In genomic region chr1:9265966-9266365, GRCh38 we compare ENCODE assay signal across 18 cellular contexts. TPM values are rescaled to one million over a fixed set of nuclear protein-coding genes. Genes with fewer than 3 reads are reported as not detected.
A peak's percentile ranks its signal among the peaks of the same experiment; 100 is the strongest.
DNase-seq lines count a peak whose midpoint lies in the region; ATAC-seq and TF ChIP-seq lines count a peak whose summit lies in the region.
"Had no signal": no experiment of that assay in that cellular context is flagged by ENCODE, and none has a peak within 500 bp of the region (broad histone marks: within the 10 kb centered on the region; RNA-seq: fewer than 3 reads in every experiment).

No MANE protein-coding gene starts in this region.

- H3K79me1 ChIP-seq in neuronal stem cell (ENCODE audit: low read depth, low read length): peaks cover 2% of the 10 kb centered on the region

- H3K23ac ChIP-seq in neuronal stem cell (ENCODE audit: low read depth, low read length, poor library complexity): no peak overlapping the region

- ATAC-seq in Panc1: no peak
- no peak for ATAC-seq in GM19324 (IDR thresholded peaks at IDR 0.05; ENCODE audit: low FRiP score, unreplicated experiment)

- H3K27me3 ChIP-seq in BLaER1 (no peaks in the 10 kb centered on the region), Panc1 (ENCODE audit: control insufficient read depth, insufficient read depth, low read length) (no peaks in the 10 kb centered on the region), esophagus muscularis mucosa (no peaks in the 10 kb centered on the region), neuronal stem cell (ENCODE audit: control insufficient read depth in 3 of 3, insufficient read depth in 3 of 3, low read depth in 1 of 3, low read length in 3 of 3) (no peaks in the 10 kb centered on the region), adrenal gland (no peaks in the 10 kb centered on the region)

- no peak overlapping the region for H2BK12ac ChIP-seq in neuronal stem cell (ENCODE audit: low read length)

- H2BK15ac ChIP-seq in neuronal stem cell (ENCODE audit: low read length): no peak overlapping the region

- H3K36me3 ChIP-seq in BLaER1 (peaks cover 49% of the 10 kb centered on the region), Panc1 (ENCODE audit: control insufficient read depth, insufficient read depth, low read length) (no peaks in the 10 kb centered on the region), esophagus muscularis mucosa (peaks cover 30 to 69% (median 61%) of the 10 kb centered on the region in 4 donors), neuronal stem cell (replicated peaks in 1 of 2; ENCODE audit: control insufficient read depth in 2 of 2, insufficient read depth in 2 of 2, low read length in 2 of 2) (peaks cover 6 to 22% of the 10 kb centered on the region in 2 donors), adrenal gland (replicated peaks in 1 of 2) (peaks cover 0 to 54% of the 10 kb centered on the region in 2 donors)

- H3K18ac ChIP-seq in neuronal stem cell (ENCODE audit: low read length): no peak overlapping the region

- no peak overlapping the region for H3K4ac ChIP-seq in neuronal stem cell (ENCODE audit: low read length)

- 0 out of 2 replicates have a peak, but pooled peaks cover 21% of the 10 kb centered on the region for H4K20me1 ChIP-seq in BLaER1

- WGBS in esophagus muscularis mucosa: 92% methylated on average over 9 of the region's 12 CpGs
- WGBS in neuronal stem cell (ENCODE audit: extremely low coverage in 2 of 2, insufficient read length in 2 of 2, insufficient replicate concordance in 1 of 2), 2 donors: no CpG with 5 or more reads among the region's 12 CpGs
- WGBS in adrenal gland, 4 donors: 77 to 85% (median 81%) methylated on average over 10 to 12 of the region's 12 CpGs

- no peak overlapping the region for H4K91ac ChIP-seq in neuronal stem cell (ENCODE audit: low read depth, low read length, poor library complexity)

- H3K4me1 ChIP-seq in BLaER1 (peaks cover 54% of the 10 kb centered on the region), Panc1 (ENCODE audit: control insufficient read depth, insufficient read depth, low read length) (peaks cover 35% of the 10 kb centered on the region), esophagus muscularis mucosa (peaks cover 23 to 32% (median 30%) of the 10 kb centered on the region in 4 donors), neuronal stem cell (ENCODE audit: control insufficient read depth in 2 of 2, insufficient read depth in 1 of 2, low read depth in 1 of 2, low read length in 2 of 2) (peaks cover 9 to 20% of the 10 kb centered on the region in 2 donors), adrenal gland (replicated peaks in 1 of 2) (peaks cover 0 to 6% of the 10 kb centered on the region in 2 donors)

- H2BK120ac ChIP-seq in neuronal stem cell (ENCODE audit: low read depth, low read length): no peak overlapping the region

- TF ChIP-seq EP300 in esophagus muscularis mucosa (IDR thresholded peaks at IDR 0.05): no peak

- in situ Hi-C loops in Panc1 (cut with HindIII; ENCODE audit: low pct_unique_long_range_greater_than_20kb, low sequenced_read_pairs): no loop called here

- no peak overlapping the region for H2AFZ ChIP-seq in neuronal stem cell (ENCODE audit: low read length)
- H2AFZ ChIP-seq: PC-9 had no signal

- H3K4me2 ChIP-seq in BLaER1 (peak overlapping the region; percentile 79), neuronal stem cell (ENCODE audit: insufficient read depth, low read length, poor library complexity, severe bottlenecking) (no peak overlapping the region)
- H3K4me2 ChIP-seq: PC-9 had no signal

- POLR2A ChIA-PET in Panc1 (lab: Charles Lee): no interaction called here
- POLR2A ChIA-PET in HEK293T (lab: Yijun Ruan, JAX): no interaction called here

- H2AK5ac ChIP-seq in neuronal stem cell (ENCODE audit: low read depth, low read length): no peak overlapping the region

- no peaks in the 10 kb centered on the region for H3K9me3 ChIP-seq in BLaER1
- H3K9me3 ChIP-seq in Panc1 (ENCODE audit: control insufficient read depth, insufficient read depth, low read depth, low read length): no peaks in the 10 kb centered on the region
- no peaks in the 10 kb centered on the region for H3K9me3 ChIP-seq in esophagus muscularis mucosa
- no peaks in the 10 kb centered on the region for H3K9me3 ChIP-seq in neuronal stem cell (replicated peaks in 1 of 2; ENCODE audit: control insufficient read depth in 2 of 2, insufficient read depth in 1 of 2, low read depth in 1 of 2, low read length in 2 of 2)
- H3K9me3 ChIP-seq in adrenal gland (replicated peaks in 1 of 3): no peaks in the 10 kb centered on the region

- H4K8ac ChIP-seq in neuronal stem cell (ENCODE audit: low read depth, low read length): no peak overlapping the region

- TF ChIP-seq CTCF in Panc1 (IDR thresholded peaks at IDR 0.05) (no peak), esophagus muscularis mucosa (IDR thresholded peaks at IDR 0.05) (no peak), adrenal gland (IDR thresholded peaks at IDR 0.05) (no peak)

- no peak overlapping the region for H3K4me3 ChIP-seq in BLaER1
- H3K4me3 ChIP-seq in Panc1 (ENCODE audit: low read depth in 2 of 2, low read length in 2 of 2): no peak overlapping the region
- H3K4me3 ChIP-seq in esophagus muscularis mucosa: no peak overlapping the region
- H3K4me3 ChIP-seq in neuronal stem cell (ENCODE audit: low read length in 2 of 2): no peak overlapping the region
- no peak overlapping the region for H3K4me3 ChIP-seq in adrenal gland
- H3K4me3 ChIP-seq: GM23248, PC-9 had no signal

- no peak overlapping the region for H3K9ac ChIP-seq in BLaER1
- H3K9ac ChIP-seq in neuronal stem cell (ENCODE audit: low read depth, low read length, poor library complexity): no peak overlapping the region
- H3K9ac ChIP-seq: KMS-11 had no signal

- CTCF ChIA-PET in Panc1 (lab: Charles Lee) (no interaction called here), HEK293T (lab: Yijun Ruan, JAX) (interaction anchor here (1.0 kb wide), 1 partner anchor 189 kb away, joined by 3 read pairs; no protein-coding TSS in a partner anchor)

- H3K27ac ChIP-seq in BLaER1: no peak overlapping the region
- peak overlapping the region; percentile 34; the same call in 1 of the 2 replicates for H3K27ac ChIP-seq in Panc1 (ENCODE audit: low read length)
- peak overlapping the region; percentile 55 to 78 (median 65) for H3K27ac ChIP-seq in esophagus muscularis mucosa (replicated peaks in 1 of 4)
- H3K27ac ChIP-seq in neuronal stem cell (replicated peaks; ENCODE audit: low read length): peak overlapping the region; percentile 20
- H3K27ac ChIP-seq in adrenal gland: no peak overlapping the region
- H3K27ac ChIP-seq: KMS-11, PC-9 had no signal

- no peak overlapping the region for H3K14ac ChIP-seq in neuronal stem cell (ENCODE audit: low read length)

- no peak overlapping the region for H2BK5ac ChIP-seq in neuronal stem cell (ENCODE audit: low read length)

- no TSS peak for BruUV-seq in Panc1 (replicated peaks; lab: Mats Ljungman, UMichigan)

- DNase-seq in Panc1 (ENCODE audit: low read depth, low spot score) (no peak), esophagus muscularis mucosa (ENCODE audit: extremely low spot score) (no peak), neuronal stem cell (ENCODE audit: low spot score) (no peak), HEK293T (ENCODE audit: extremely low spot score) (no peak), adrenal gland (no peak), NCI-H2107 (lab: John Stamatoyannopoulos, UW) (no peak)
- DNase-seq: CD8-positive, alpha-beta memory T cell; DMS79; GM23248; NCI-H1092; NCI-H146; NCI-H2081; NCI-H510A; NCI-H774; PC-9 had no signal

- intact Hi-C loops in Panc1 (cut with micrococcal nuclease; ENCODE audit: unreplicated experiment): loop anchor here (2.0 to 5.0 kb wide), 2 partner anchors 225 to 306 kb away; no protein-coding TSS in a partner anchor
- intact Hi-C loops in esophagus muscularis mucosa (cut with DNase I): no loop called here
- intact Hi-C loops in adrenal gland (cut with DNase I): loop anchor here in 1 of 2 donors (5.0 kb wide), 1 partner anchor 226 kb away; no protein-coding TSS in a partner anchor

- TF ChIP-seq POLR2A in esophagus muscularis mucosa (IDR thresholded peaks at IDR 0.05; ENCODE audit: low read depth): no peak
- no peak for TF ChIP-seq POLR2A in adrenal gland (IDR thresholded peaks at IDR 0.05)

TF ChIP-seq in HEK293T, 16 proteins besides CTCF, POLR2A, EP300 and RAD21:
- TF ChIP-seq LEF1 (IDR thresholded peaks at IDR 0.05; ENCODE audit: borderline replicate concordance) (no peak), CTBP1 (IDR thresholded peaks at IDR 0.05; ENCODE audit: borderline replicate concordance) (no peak), HDGF (IDR thresholded peaks at IDR 0.05; ENCODE audit: borderline replicate concordance) (no peak), BHLHE40 (IDR thresholded peaks at IDR 0.05; ENCODE audit: borderline replicate concordance) (no peak), SUZ12 (IDR thresholded peaks at IDR 0.05) (no peak), ELF4 (IDR thresholded peaks at IDR 0.05) (no peak)

RNA-seq across cellular contexts. Expression of gene SPSB1, which starts 26.7 kb away (rescaled TPM):
- total RNA-seq in Panc1 (2021; ENCODE audit: unreplicated experiment): 73.7 TPM
- polyA plus RNA-seq in Panc1 (2012; ENCODE audit: insufficient read length): 59.2 TPM
- total RNA-seq in esophagus muscularis mucosa: 100 to 1,000 TPM in 2 of 4 donors, 10 to 100 TPM in 2; 61.0 to 104 (median 97.4) TPM
- 5.2 TPM for polyA plus RNA-seq in neuronal stem cell (2013, experiment 1 of 2)
- 5.1 TPM for polyA plus RNA-seq in neuronal stem cell (2013, experiment 2 of 2)
- total RNA-seq in adrenal gland: 10 to 100 TPM in 5 of 8 donors, 1 to 10 TPM in 3; 8.4 to 14.0 (median 10.2) TPM
- 10 to 100 TPM in 1 of 3 donors, 1 to 10 TPM in 2; 5.1 to 12.9 (median 5.5) TPM for polyA plus RNA-seq in adrenal gland

RNA-seq across cellular contexts. Expression of gene H6PD, which starts 31.4 kb away (rescaled TPM):
- total RNA-seq in Panc1 (2021; ENCODE audit: unreplicated experiment) (23.5 TPM), esophagus muscularis mucosa (10 to 100 TPM; 31.1 to 54.4 (median 38.4) TPM), adrenal gland (100 to 1,000 TPM in 2 of 8 donors, 10 to 100 TPM in 6; 65.7 to 116 (median 84.2) TPM)
- polyA plus RNA-seq in Panc1 (2012; ENCODE audit: insufficient read length): 17.7 TPM
- polyA plus RNA-seq in neuronal stem cell (2013, experiment 1 of 2): 14.1 TPM
- 15.0 TPM for polyA plus RNA-seq in neuronal stem cell (2013, experiment 2 of 2)
- 10 to 100 TPM; 20.3 to 28.8 (median 22.7) TPM for polyA plus RNA-seq in adrenal gland

Comparison
In these comparisons a context has a peak if more than half of its experiments do, and no peak if none do; other contexts are left out.
1. H3K27ac ChIP-seq: peak in Panc1 (single experiment), esophagus muscularis mucosa (4 of 4) and neuronal stem cell (single experiment); none in BLaER1 (single experiment) and adrenal gland (0 of 5).